8 cellular contexts compared by ENCODE assay signal in the genomic region with DNA sequence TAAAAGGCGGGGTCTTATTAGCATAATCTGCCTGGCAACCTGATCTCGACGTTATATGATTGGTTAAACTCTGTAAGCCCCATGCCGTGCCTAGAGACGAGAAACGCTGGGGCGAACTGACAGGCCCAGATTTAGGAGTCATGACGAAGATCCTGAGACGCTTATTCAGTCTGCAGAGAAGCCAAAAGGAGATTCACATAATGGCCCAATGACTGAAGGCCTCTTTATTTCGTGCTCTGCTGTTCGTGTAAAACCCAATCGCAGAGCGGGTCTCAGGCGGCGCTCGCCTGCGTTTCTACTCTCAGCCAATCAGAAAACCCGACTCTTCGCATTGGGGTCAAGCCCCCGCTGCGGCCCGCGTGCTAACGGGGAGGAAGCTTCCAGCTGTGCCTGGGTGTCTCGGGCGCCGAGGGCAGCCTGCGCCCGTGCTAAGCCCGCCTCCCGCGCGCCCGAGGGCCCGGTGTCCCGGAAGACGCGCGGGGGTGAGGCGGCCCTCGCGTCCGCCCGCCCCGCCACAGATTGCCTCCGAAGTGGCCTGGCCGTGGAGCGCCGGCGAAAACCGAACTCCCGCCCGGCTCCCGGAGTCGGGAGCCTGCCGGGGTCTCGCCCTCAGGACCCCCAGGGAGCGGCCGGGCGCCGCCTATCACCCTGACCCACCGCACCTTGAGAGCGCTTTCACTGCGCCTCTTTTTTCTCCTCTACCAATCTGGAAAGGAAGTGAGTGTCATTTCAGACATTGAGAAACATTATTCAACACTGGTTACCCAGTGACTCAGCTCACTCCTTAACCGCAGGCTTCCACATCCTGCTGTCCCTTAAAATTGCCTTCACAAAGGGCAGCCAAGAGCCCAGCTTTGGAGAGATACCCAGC. TPM values are rescaled to one million over a fixed set of nuclear protein-coding genes. Genes with fewer than 3 reads are reported as not detected.
DNase-seq lines count a peak whose midpoint lies in the region; ATAC-seq, FAIRE-seq and TF ChIP-seq lines count a peak whose summit lies in the region.

No MANE protein-coding gene starts in this region.

- peak; percentile 60; the same call in 1 of the 2 replicates for TF ChIP-seq POLR2A in GM12891 (IDR thresholded peaks at IDR 0.05; ENCODE audit: low read depth, low read length)

- FAIRE-seq in GM12891 (lab: Jason Lieb, UNC): peak; percentile 91
- FAIRE-seq in pancreas (lab: Jason Lieb, UNC): peak; percentile 72

- WGBS in pancreas, 2 donors: 0% methylated on average over 55 to 65 of the region's 65 CpGs

- no peaks in the 10 kb centered on the region for H3K27me3 ChIP-seq in adipocyte (replicated peaks; ENCODE audit: control insufficient read depth, insufficient read depth, low read length)
- no peaks in the 10 kb centered on the region for H3K27me3 ChIP-seq in cardiac muscle cell
- no peaks in the 10 kb centered on the region for H3K27me3 ChIP-seq in pancreas
- H3K27me3 ChIP-seq in tibial artery: no peaks in the 10 kb centered on the region

- H3K4me1 ChIP-seq in adipocyte (ENCODE audit: control insufficient read depth, insufficient read depth, low read length): peaks cover 19% of the 10 kb centered on the region
- H3K4me1 ChIP-seq in cardiac muscle cell (ENCODE audit: low read depth): peaks cover 6% of the 10 kb centered on the region
- peaks cover 0 to 14% (median 0%) of the 10 kb centered on the region in 3 donors for H3K4me1 ChIP-seq in pancreas
- H3K4me1 ChIP-seq in tibial artery: peaks cover 0 to 24% (median 18%) of the 10 kb centered on the region in 4 donors

- ATAC-seq in HG02798 (IDR thresholded peaks at IDR 0.05; ENCODE audit: poor library complexity, unreplicated experiment) (peak; percentile 86), pancreas (peak; percentile 85 to 93 (median 86))

- no peak for TF ChIP-seq CTCF in cardiac muscle cell (IDR thresholded peaks at IDR 0.05; ENCODE audit: low read depth, low read length)
- no peak for TF ChIP-seq CTCF in pancreas (IDR thresholded peaks at IDR 0.05)
- peak in 1 of 2 experiments; percentile 5 for TF ChIP-seq CTCF in tibial artery (IDR thresholded peaks at IDR 0.05)

- H3K4me3 ChIP-seq in adipocyte (ENCODE audit: low read length) (peak overlapping the region; percentile 90), cardiac muscle cell (peak overlapping the region; percentile 51), pancreas (peak overlapping the region; percentile 35 to 75 (median 68)), tibial artery (peak overlapping the region; percentile 91 to 92)

- H3K36me3 ChIP-seq in adipocyte (ENCODE audit: control insufficient read depth, insufficient read depth, low read length, severe bottlenecking) (no peaks in the 10 kb centered on the region), cardiac muscle cell (no peaks in the 10 kb centered on the region), pancreas (no peaks in the 10 kb centered on the region), tibial artery (no peaks in the 10 kb centered on the region)

- H3K9ac ChIP-seq in adipocyte (ENCODE audit: low read length): peak overlapping the region; percentile 99

- no peaks in the 10 kb centered on the region for H3K9me3 ChIP-seq in adipocyte (ENCODE audit: control insufficient read depth, low read length)
- no peaks in the 10 kb centered on the region for H3K9me3 ChIP-seq in cardiac muscle cell (ENCODE audit: low read depth)
- no peaks in the 10 kb centered on the region for H3K9me3 ChIP-seq in pancreas
- no peaks in the 10 kb centered on the region for H3K9me3 ChIP-seq in tibial artery

- H3K27ac ChIP-seq in cardiac muscle cell (peak overlapping the region; percentile 98), pancreas (peak overlapping the region; percentile 98 to 100 (median 100)), tibial artery (peak overlapping the region; percentile 98 to 100)

- DNase-seq in GM12891 (ENCODE audit: insufficient read length, low spot score): peak; percentile 86
- peak; percentile 98 for DNase-seq in NCI-H1417 treated with DMSO at 0.1 percent for 48 hours (lab: John Stamatoyannopoulos, UW)
- DNase-seq in SW 1271 (lab: John Stamatoyannopoulos, UW): peak; percentile 97 to 100
- peak; percentile 98 for DNase-seq in adipocyte (ENCODE audit: low read depth)
- peak; percentile 95 to 98 for DNase-seq in cardiac muscle cell (ENCODE audit: low read depth in 1 of 2, low spot score in 1 of 2)
- peak; percentile 93 to 96 (median 94) for DNase-seq in pancreas
- DNase-seq in tibial artery: peak; percentile 93 to 98

- intact Hi-C loops in pancreas (cut with DNase I): no loop called here
- intact Hi-C loops in tibial artery (cut with DNase I; ENCODE audit: low total_unique reads): loop anchor here (2.0 to 10.0 kb wide), 3 partner anchors 66 to 312 kb away; partner anchors contain the start of genes APLP2 and ZBTB44

TF ChIP-seq in GM12891, 5 proteins besides CTCF, POLR2A, EP300 and RAD21:
- TF ChIP-seq POLR2AphosphoS5 (IDR thresholded peaks at IDR 0.05; ENCODE audit: low read depth, low read length) (peak; percentile 18; the same call in 1 of the 2 replicates), TAF1 (IDR thresholded peaks at IDR 0.05; ENCODE audit: low read depth, low read length) (peak; percentile 54), POU2F2 (IDR thresholded peaks at IDR 0.05; ENCODE audit: low read depth, low read length) (peak; percentile 98), SPI1 (IDR thresholded peaks at IDR 0.05; ENCODE audit: low read depth, low read length) (peak; percentile 68), PAX5 (IDR thresholded peaks at IDR 0.05; ENCODE audit: insufficient read depth, low read length, severe bottlenecking) (no peak)

RNA-seq across cellular contexts. Expression of gene PRDM10, which starts 0.4 kb away (rescaled TPM):
- polyA plus RNA-seq in GM12891 (2012; ENCODE audit: low read depth, missing spikeins): 1.6 TPM
- total RNA-seq in cardiac muscle cell (6.6 and 12.0 TPM in 2 replicates), pancreas (1 to 10 TPM; 3.1 to 5.3 (median 3.3) TPM)
- polyA plus RNA-seq in cardiac muscle cell (2.2 and 4.1 TPM in 2 replicates), pancreas (1 to 10 TPM; 2.3 to 2.8 TPM)

Comparison
In these comparisons a context has a peak if more than half of its experiments do, and no peak if none do; other contexts are left out.
1. Peak in every context shown above with its lines: DNase-seq, ATAC-seq, H3K4me3 ChIP-seq and H3K27ac ChIP-seq.